ENCODE assay signal across 2 cellular contexts in the genomic region with DNA sequence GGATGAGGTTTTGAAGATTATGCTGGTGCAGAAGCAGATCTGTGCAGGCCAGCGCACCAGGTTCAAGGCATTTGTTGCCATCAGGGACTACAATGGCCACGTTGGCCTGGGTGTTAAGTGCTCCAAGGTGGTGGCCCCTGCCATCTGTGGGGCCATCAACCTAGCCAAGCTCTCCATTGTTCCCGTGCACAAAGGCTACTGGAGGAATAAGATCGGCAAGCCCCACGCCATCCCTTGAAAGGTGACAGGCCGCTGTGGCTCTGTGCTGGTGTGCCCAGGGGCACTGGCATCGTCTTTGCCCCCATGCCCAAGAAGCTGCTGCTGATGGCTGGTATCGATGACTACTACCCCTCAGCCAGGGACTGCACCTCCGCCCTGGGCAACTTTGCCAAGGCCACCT.
TF ChIP-seq lines count a peak whose summit lies in the region.

No MANE protein-coding gene starts in this region.

TF ChIP-seq in IMR-90, 13 proteins besides CTCF, POLR2A, EP300 and RAD21:
- TF ChIP-seq CEBPB (IDR thresholded peaks at IDR 0.05; ENCODE audit: low read depth, low read length) = no peak
- TF ChIP-seq, protein P1, sequence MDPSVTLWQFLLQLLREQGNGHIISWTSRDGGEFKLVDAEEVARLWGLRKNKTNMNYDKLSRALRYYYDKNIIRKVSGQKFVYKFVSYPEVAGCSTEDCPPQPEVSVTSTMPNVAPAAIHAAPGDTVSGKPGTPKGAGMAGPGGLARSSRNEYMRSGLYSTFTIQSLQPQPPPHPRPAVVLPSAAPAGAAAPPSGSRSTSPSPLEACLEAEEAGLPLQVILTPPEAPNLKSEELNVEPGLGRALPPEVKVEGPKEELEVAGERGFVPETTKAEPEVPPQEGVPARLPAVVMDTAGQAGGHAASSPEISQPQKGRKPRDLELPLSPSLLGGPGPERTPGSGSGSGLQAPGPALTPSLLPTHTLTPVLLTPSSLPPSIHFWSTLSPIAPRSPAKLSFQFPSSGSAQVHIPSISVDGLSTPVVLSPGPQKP (IDR thresholded peaks at IDR 0.05; ENCODE audit: borderline replicate concordance, low read depth, low read length) = no peak
- no peak for TF ChIP-seq CHD1 (IDR thresholded peaks at IDR 0.05; ENCODE audit: low read depth, low read length)
- TF ChIP-seq MXI1 (IDR thresholded peaks at IDR 0.05; ENCODE audit: borderline replicate concordance, low read depth, low read length) = no peak
- no peak for TF ChIP-seq RCOR1 (IDR thresholded peaks at IDR 0.05; ENCODE audit: insufficient replicate concordance, low read length)
- no peak for TF ChIP-seq MAFK (IDR thresholded peaks at IDR 0.05; ENCODE audit: low read depth, low read length)
- no peak for TF ChIP-seq MAZ (IDR thresholded peaks at IDR 0.05; ENCODE audit: borderline replicate concordance, low read depth, low read length)
- no peak for TF ChIP-seq SMC3 (IDR thresholded peaks at IDR 0.05; ENCODE audit: low read depth, low read length)
- TF ChIP-seq, protein P2, sequence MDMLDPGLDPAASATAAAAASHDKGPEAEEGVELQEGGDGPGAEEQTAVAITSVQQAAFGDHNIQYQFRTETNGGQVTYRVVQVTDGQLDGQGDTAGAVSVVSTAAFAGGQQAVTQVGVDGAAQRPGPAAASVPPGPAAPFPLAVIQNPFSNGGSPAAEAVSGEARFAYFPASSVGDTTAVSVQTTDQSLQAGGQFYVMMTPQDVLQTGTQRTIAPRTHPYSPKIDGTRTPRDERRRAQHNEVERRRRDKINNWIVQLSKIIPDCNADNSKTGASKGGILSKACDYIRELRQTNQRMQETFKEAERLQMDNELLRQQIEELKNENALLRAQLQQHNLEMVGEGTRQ (IDR thresholded peaks at IDR 0.05; ENCODE audit: low read depth, low read length) = no peak
- TF ChIP-seq FOS (IDR thresholded peaks at IDR 0.05; ENCODE audit: low read depth, low read length) = no peak
- no peak for TF ChIP-seq RFX5 (IDR thresholded peaks at IDR 0.05; ENCODE audit: low read depth, low read length)

TF ChIP-seq in SK-N-SH, 30 proteins besides CTCF, POLR2A, EP300 and RAD21:
- TF ChIP-seq GABPA (IDR thresholded peaks at IDR 0.05; ENCODE audit: low read depth) (no peak), CHD2 (IDR thresholded peaks at IDR 0.05; ENCODE audit: low read length, partially characterized antibody) (no peak), MXI1 (IDR thresholded peaks at IDR 0.05; ENCODE audit: low read depth, low read length) (no peak), GATA2 (CRISPR knock-in tag; IDR thresholded peaks at IDR 0.05) (no peak), MEF2A (IDR thresholded peaks at IDR 0.05; ENCODE audit: borderline replicate concordance, low read depth) (no peak), FOXJ3 (CRISPR knock-in tag; IDR thresholded peaks at IDR 0.05) (no peak), SMC3 (IDR thresholded peaks at IDR 0.05; ENCODE audit: low read depth, low read length) (no peak), SIN3A (IDR thresholded peaks at IDR 0.05; ENCODE audit: borderline replicate concordance, low read depth, low read length) (no peak), JUND (IDR thresholded peaks at IDR 0.05) (no peak), POLR2AphosphoS5 (IDR thresholded peaks at IDR 0.05; ENCODE audit: low read depth, low read length) (no peak), RXRA (IDR thresholded peaks at IDR 0.05; ENCODE audit: borderline replicate concordance, low read depth) (no peak)
- TF ChIP-seq, protein P3, sequence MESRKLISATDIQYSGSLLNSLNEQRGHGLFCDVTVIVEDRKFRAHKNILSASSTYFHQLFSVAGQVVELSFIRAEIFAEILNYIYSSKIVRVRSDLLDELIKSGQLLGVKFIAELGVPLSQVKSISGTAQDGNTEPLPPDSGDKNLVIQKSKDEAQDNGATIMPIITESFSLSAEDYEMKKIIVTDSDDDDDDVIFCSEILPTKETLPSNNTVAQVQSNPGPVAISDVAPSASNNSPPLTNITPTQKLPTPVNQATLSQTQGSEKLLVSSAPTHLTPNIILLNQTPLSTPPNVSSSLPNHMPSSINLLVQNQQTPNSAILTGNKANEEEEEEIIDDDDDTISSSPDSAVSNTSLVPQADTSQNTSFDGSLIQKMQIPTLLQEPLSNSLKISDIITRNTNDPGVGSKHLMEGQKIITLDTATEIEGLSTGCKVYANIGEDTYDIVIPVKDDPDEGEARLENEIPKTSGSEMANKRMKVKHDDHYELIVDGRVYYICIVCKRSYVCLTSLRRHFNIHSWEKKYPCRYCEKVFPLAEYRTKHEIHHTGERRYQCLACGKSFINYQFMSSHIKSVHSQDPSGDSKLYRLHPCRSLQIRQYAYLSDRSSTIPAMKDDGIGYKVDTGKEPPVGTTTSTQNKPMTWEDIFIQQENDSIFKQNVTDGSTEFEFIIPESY (IDR thresholded peaks at IDR 0.05; ENCODE audit: borderline replicate concordance, low read depth) = no peak
- TF ChIP-seq, protein P2 (IDR thresholded peaks at IDR 0.05; ENCODE audit: borderline replicate concordance, low read depth, low read length) = no peak
- TF ChIP-seq, protein P4, sequence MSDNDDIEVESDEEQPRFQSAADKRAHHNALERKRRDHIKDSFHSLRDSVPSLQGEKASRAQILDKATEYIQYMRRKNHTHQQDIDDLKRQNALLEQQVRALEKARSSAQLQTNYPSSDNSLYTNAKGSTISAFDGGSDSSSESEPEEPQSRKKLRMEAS (IDR thresholded peaks at IDR 0.05; ENCODE audit: low read depth) = no peak
